27 cellular contexts compared by ENCODE assay signal in the genomic region with DNA sequence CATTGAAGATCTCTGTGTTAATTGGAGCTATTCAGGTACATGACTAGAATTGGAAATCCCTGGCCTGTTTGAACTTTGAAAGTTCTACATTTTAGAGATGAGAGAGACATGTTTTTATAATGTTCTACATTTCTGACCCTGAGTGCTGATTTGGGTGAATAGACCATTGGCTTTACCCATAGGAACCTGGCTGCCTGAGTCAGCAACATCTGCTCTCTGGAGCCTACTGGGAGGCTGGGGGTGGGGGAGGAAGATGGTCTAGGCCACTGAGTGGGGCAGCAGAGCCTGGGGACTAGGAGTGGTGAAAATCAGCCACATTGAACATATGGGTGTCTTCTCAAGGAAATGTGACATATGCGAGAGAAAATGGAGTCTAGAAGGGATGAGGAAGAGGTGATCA. TPM values are rescaled to one million over a fixed set of nuclear protein-coding genes. Genes with fewer than 3 reads are reported as not detected.
DNase-seq lines count a peak whose midpoint lies in the region; ATAC-seq and TF ChIP-seq lines count a peak whose summit lies in the region.
"Had no signal": no experiment of that assay in that cellular context is flagged by ENCODE, and none has a peak within 500 bp of the region (broad histone marks: within the 10 kb centered on the region; RNA-seq: fewer than 3 reads in every experiment).

No MANE protein-coding gene starts in this region.

- H3K9me3 Mint-ChIP-seq in activated CD4-positive, alpha-beta T cell treated with anti-CD3 and anti-CD28 coated beads, Interleukin-2, amount 10 ng/mL, durations not matched to agents 7 days and 5 days, result peaks cover 18% of the 10 kb centered on the region
- H3K9me3 Mint-ChIP-seq in endodermal cell (peaks cover 59% of the 10 kb centered on the region), neural crest cell (peaks cover 20% of the 10 kb centered on the region)

- TF ChIP-seq CTCF in endodermal cell (conservative IDR thresholded peaks at IDR 0.05), result no peak
- TF ChIP-seq CTCF in neural crest cell (conservative IDR thresholded peaks at IDR 0.05), result no peak
- no peak for TF ChIP-seq CTCF in stomach (IDR thresholded peaks at IDR 0.05)

- no peak for ATAC-seq in T-helper 17 cell
- ATAC-seq in GM18909 (IDR thresholded peaks at IDR 0.05; ENCODE audit: poor library complexity, unreplicated experiment), result no peak
- ATAC-seq: activated CD8-positive, alpha-beta memory T cell treated with anti-CD3 and anti-CD28 coated beads, Interleukin-2, amount 10 ng/mL, durations not matched to agents 7 days and 5 days; activated naive CD4-positive, alpha-beta T cell treated with anti-CD3 and anti-CD28 coated beads, Interleukin-2, amount 50 U/mL, for 72 hours; gastroesophageal sphincter had no signal

- no peak overlapping the region for H3K4me3 Mint-ChIP-seq in activated CD4-positive, alpha-beta T cell treated with anti-CD3 and anti-CD28 coated beads, Interleukin-2, amount 10 ng/mL, durations not matched to agents 7 days and 5 days
- H3K4me3 Mint-ChIP-seq in T-helper 17 cell (peak overlapping the region; percentile 61), endodermal cell (peak overlapping the region; percentile 94), neural crest cell (peak overlapping the region; percentile 89)

- CTCF ChIA-PET in activated CD4-positive, alpha-beta T cell treated with anti-CD3 and anti-CD28 coated beads, Interleukin-2, amount 10 ng/mL, durations not matched to agents 7 days and 5 days (lab: Charles Lee), result interaction anchor here (1.5 kb wide), 1 partner anchor 29 kb away, joined by 4 read pairs; no protein-coding TSS in a partner anchor

- POLR2A ChIA-PET in activated CD4-positive, alpha-beta T cell treated with anti-CD3 and anti-CD28 coated beads, Interleukin-2, amount 10 ng/mL, durations not matched to agents 7 days and 5 days (lab: Charles Lee), result no interaction called here

- H3K27me3 ChIP-seq in endodermal cell (ENCODE audit: control insufficient read depth, insufficient read depth, low read length, poor library complexity, severe bottlenecking), result no peaks in the 10 kb centered on the region
- H3K27me3 ChIP-seq in stomach, result no peaks in the 10 kb centered on the region
- H3K27me3 ChIP-seq: gastroesophageal sphincter, right atrium auricular region had no signal

- intact Hi-C loops in stomach (cut with DNase I; ENCODE audit: low total_unique reads), result no loop called here

- H3K27ac ChIP-seq in endodermal cell (ENCODE audit: low read depth, low read length), result no peak overlapping the region
- no peak overlapping the region for H3K27ac ChIP-seq in stomach
- H3K27ac ChIP-seq: gastroesophageal sphincter, left ventricle myocardium inferior, parathyroid adenoma, right atrium auricular region had no signal

- H3K4me3 ChIP-seq in endodermal cell (ENCODE audit: low read length), result peak overlapping the region; percentile 99
- no peak overlapping the region for H3K4me3 ChIP-seq in stomach
- H3K4me3 ChIP-seq: gastroesophageal sphincter, left ventricle myocardium inferior, right atrium auricular region, smooth muscle cell had no signal

- H3K9me3 ChIP-seq in T-helper 17 cell (ENCODE audit: control insufficient read depth, low read length, poor library complexity, severe bottlenecking) (no peaks in the 10 kb centered on the region), endodermal cell (ENCODE audit: control insufficient read depth, low read length) (peaks cover 57% of the 10 kb centered on the region), stomach (peaks cover 0 to 26% (median 15%) of the 10 kb centered on the region in 4 donors)

- no peak overlapping the region for H3K9ac ChIP-seq in endodermal cell (ENCODE audit: extremely low read depth, low read length, poor library complexity, severe bottlenecking)
- H3K9ac ChIP-seq: parathyroid adenoma had no signal

- H3K36me3 ChIP-seq in endodermal cell (ENCODE audit: control insufficient read depth, insufficient read depth, low read length) (peaks cover 14% of the 10 kb centered on the region), stomach (no peaks in the 10 kb centered on the region)
- H3K36me3 ChIP-seq: gastroesophageal sphincter, left ventricle myocardium inferior, right atrium auricular region had no signal

- H3K36me3 Mint-ChIP-seq in activated CD4-positive, alpha-beta T cell treated with anti-CD3 and anti-CD28 coated beads, Interleukin-2, amount 10 ng/mL, durations not matched to agents 7 days and 5 days (ENCODE audit: low read depth), result peaks cover 23% of the 10 kb centered on the region
- H3K36me3 Mint-ChIP-seq in T-helper 17 cell (ENCODE audit: low read depth) (peaks cover 4% of the 10 kb centered on the region), endodermal cell (ENCODE audit: low read depth) (peaks cover 38% of the 10 kb centered on the region), neural crest cell (ENCODE audit: low read depth) (peaks cover 11% of the 10 kb centered on the region)

- peaks cover 41% of the 10 kb centered on the region for H3K27me3 Mint-ChIP-seq in activated CD4-positive, alpha-beta T cell treated with anti-CD3 and anti-CD28 coated beads, Interleukin-2, amount 10 ng/mL, durations not matched to agents 7 days and 5 days
- H3K27me3 Mint-ChIP-seq in T-helper 17 cell (no peaks in the 10 kb centered on the region), endodermal cell (ENCODE audit: insufficient read depth) (no peaks in the 10 kb centered on the region), neural crest cell (ENCODE audit: low read depth) (peaks cover 50% of the 10 kb centered on the region)

- no peak for DNase-seq in activated CD4-positive, alpha-beta T cell treated with anti-CD3 and anti-CD28 coated beads, Interleukin-2, amount 10 ng/mL, durations not matched to agents 7 days and 5 days
- DNase-seq in activated CD4-positive, alpha-beta T cell treated with anti-CD3 and anti-CD28 coated beads for 1 hour, result no peak
- DNase-seq in T-helper 17 cell (no peak), endodermal cell (peak; percentile 22), neural crest cell (ENCODE audit: low read depth, low spot score) (no peak), stomach (no peak), DMS79 (lab: John Stamatoyannopoulos, UW) (no peak)
- DNase-seq: activated CD4-positive, alpha-beta T cell treated with anti-CD3 and anti-CD28 coated beads for 48 hours; activated CD8-positive, alpha-beta memory T cell treated with anti-CD3 and anti-CD28 coated beads, Interleukin-2, amount 10 ng/mL, durations not matched to agents 7 days and 5 days; aorta; caudate nucleus; dermis blood vessel endothelial cell; DMS79 treated with DMSO at 0.1 percent for 48 hours; GOT3; hypothalamus; left ventricle myocardium inferior; NCI-H2107; NCI-H446; NCI-H82; stimulated activated CD4-positive, alpha-beta T cell treated with anti-CD3 and anti-CD28 coated beads, Interleukin-1b, Interleukin-23, amount 100 ng/mL, for 48 hours; trophoblast cell had no signal

- no peak for TF ChIP-seq EP300 in stomach (IDR thresholded peaks at IDR 0.05)

- H3K4me1 ChIP-seq in endodermal cell (ENCODE audit: control insufficient read depth, insufficient read depth, low read length), result peaks cover 6% of the 10 kb centered on the region
- H3K4me1 ChIP-seq in stomach, result peaks cover 7 to 22% (median 15%) of the 10 kb centered on the region in 4 donors
- H3K4me1 ChIP-seq: parathyroid adenoma had no signal

- peak overlapping the region; percentile 60 for H3K27ac Mint-ChIP-seq in activated CD4-positive, alpha-beta T cell treated with anti-CD3 and anti-CD28 coated beads, Interleukin-2, amount 10 ng/mL, durations not matched to agents 7 days and 5 days
- no peak overlapping the region for H3K27ac Mint-ChIP-seq in T-helper 17 cell
- no peak overlapping the region for H3K27ac Mint-ChIP-seq in endodermal cell
- H3K27ac Mint-ChIP-seq in neural crest cell (ENCODE audit: unreplicated experiment), result no peak overlapping the region
- H3K27ac Mint-ChIP-seq: activated CD8-positive, alpha-beta memory T cell treated with anti-CD3 and anti-CD28 coated beads, Interleukin-2, amount 10 ng/mL, durations not matched to agents 7 days and 5 days; activated naive CD4-positive, alpha-beta T cell treated with anti-CD3 and anti-CD28 coated beads, Interleukin-2, amount 50 U/mL, for 72 hours had no signal

- no peak for TF ChIP-seq POLR2A in stomach (IDR thresholded peaks at IDR 0.05)

- WGBS in endodermal cell (ENCODE audit: insufficient coverage in 1 of 2, insufficient read length in 1 of 2), 2 experiments, result 97% methylated on average over 1 of the region's 1 CpG; no CpG with 5 or more reads in 1 of the 2 experiments
- 83 to 100% (median 94%) methylated on average over 1 of the region's 1 CpG for WGBS in stomach, 5 donors

- peaks cover 19% of the 10 kb centered on the region for H3K4me1 Mint-ChIP-seq in activated CD4-positive, alpha-beta T cell treated with anti-CD3 and anti-CD28 coated beads, Interleukin-2, amount 10 ng/mL, durations not matched to agents 7 days and 5 days
- H3K4me1 Mint-ChIP-seq in T-helper 17 cell (peaks cover 4% of the 10 kb centered on the region), endodermal cell (peaks cover 31% of the 10 kb centered on the region), neural crest cell (peaks cover 14% of the 10 kb centered on the region)

RNA-seq across cellular contexts. Expression of a gene that starts 1.4 kb away (rescaled TPM):
- total RNA-seq in activated CD4-positive, alpha-beta T cell treated with anti-CD3 and anti-CD28 coated beads, Interleukin-2, amount 10 ng/mL, durations not matched to agents 7 days and 5 days, result 10 to 100 TPM; 16.4 to 19.3 TPM
- total RNA-seq in T-helper 17 cell (1 to 10 TPM; 2.8 to 3.7 TPM), endodermal cell (10 to 100 TPM; 47.2 to 66.4 TPM), neural crest cell (5.4 and 6.6 TPM in 2 replicates), stomach (1 to 10 TPM; 3.5 to 9.4 (median 7.1) TPM)
- polyA plus RNA-seq in endodermal cell (2013, experiment 1 of 2), result 14.6 TPM
- 16.4 TPM for polyA plus RNA-seq in endodermal cell (2013, experiment 2 of 2)
- polyA plus RNA-seq in stomach, result 1 to 10 TPM; 1.4 to 2.7 (median 2.4) TPM
